ENCODE assay signal across 11 cellular contexts in genomic region chr12:34399631-34400422, GRCh38.
DNase-seq lines count a peak whose midpoint lies in the region; ATAC-seq and FAIRE-seq lines count a peak whose summit lies in the region.
"Had no signal": no experiment of that assay in that cellular context is flagged by ENCODE, and none has a peak within 500 bp of the region (broad histone marks: within the 10 kb centered on the region; RNA-seq: fewer than 3 reads in every experiment).

No MANE protein-coding gene starts in this region.

- H3K4me1 Mint-ChIP-seq in activated naive CD8-positive, alpha-beta T cell treated with anti-CD3 and anti-CD28 coated beads, Interleukin-2, amount 10 ng/mL, durations not matched to agents 7 days and 5 days, result no peaks in the 10 kb centered on the region
- H3K4me1 Mint-ChIP-seq in activated naive CD8-positive, alpha-beta T cell treated with anti-CD3 and anti-CD28 coated beads, Interleukin-2, amount 50 U/mL, for 24 hours, result no peaks in the 10 kb centered on the region
- no peaks in the 10 kb centered on the region for H3K4me1 Mint-ChIP-seq in central memory CD8-positive, alpha-beta T cell
- no peaks in the 10 kb centered on the region for H3K4me1 Mint-ChIP-seq in T-helper 2 cell treated with Interferon-gamma antibody and Interleukin-4, amounts not matched to agents 5 μg/mL and 100 μg/mL, for 36 hours (ENCODE audit: low read depth)
- H3K4me1 Mint-ChIP-seq: mesothelial cell of epicardium had no signal

- peak; percentile 17 for DNase-seq in activated naive CD8-positive, alpha-beta T cell treated with anti-CD3 and anti-CD28 coated beads, Interleukin-2, amount 10 ng/mL, durations not matched to agents 7 days and 5 days
- no peak for DNase-seq in activated naive CD8-positive, alpha-beta T cell treated with anti-CD3 and anti-CD28 coated beads, Interleukin-2, amount 50 U/mL, for 24 hours
- DNase-seq in central memory CD8-positive, alpha-beta T cell (ENCODE audit: low spot score in 2 of 2), result peak; percentile 5 to 7
- DNase-seq in mesenteric fat pad (ENCODE audit: low spot score) (peak; percentile 85), urothelium cell line (ENCODE audit: low spot score) (peak; percentile 2), AG08395 (ENCODE audit: low spot score) (no peak), NCI-H1436 treated with DMSO at 0.1 percent for 48 hours (lab: John Stamatoyannopoulos, UW) (no peak)
- DNase-seq in T-helper 2 cell treated with Interferon-gamma antibody and Interleukin-4, amounts not matched to agents 5 μg/mL and 100 μg/mL, for 36 hours (ENCODE audit: low spot score), result no peak
- DNase-seq: effector memory CD8-positive, alpha-beta T cell; NCI-H69 had no signal

- no peaks in the 10 kb centered on the region for H3K27me3 Mint-ChIP-seq in activated naive CD8-positive, alpha-beta T cell treated with anti-CD3 and anti-CD28 coated beads, Interleukin-2, amount 10 ng/mL, durations not matched to agents 7 days and 5 days
- H3K27me3 Mint-ChIP-seq in activated naive CD8-positive, alpha-beta T cell treated with anti-CD3 and anti-CD28 coated beads, Interleukin-2, amount 50 U/mL, for 24 hours, result no peaks in the 10 kb centered on the region
- no peaks in the 10 kb centered on the region for H3K27me3 Mint-ChIP-seq in central memory CD8-positive, alpha-beta T cell
- H3K27me3 Mint-ChIP-seq in T-helper 2 cell treated with Interferon-gamma antibody and Interleukin-4, amounts not matched to agents 5 μg/mL and 100 μg/mL, for 36 hours (ENCODE audit: low read depth), result no peaks in the 10 kb centered on the region
- H3K27me3 Mint-ChIP-seq: effector memory CD8-positive, alpha-beta T cell had no signal

- peaks cover 5% of the 10 kb centered on the region for H3K9me3 Mint-ChIP-seq in activated naive CD8-positive, alpha-beta T cell treated with anti-CD3 and anti-CD28 coated beads, Interleukin-2, amount 10 ng/mL, durations not matched to agents 7 days and 5 days
- no peaks in the 10 kb centered on the region for H3K9me3 Mint-ChIP-seq in activated naive CD8-positive, alpha-beta T cell treated with anti-CD3 and anti-CD28 coated beads, Interleukin-2, amount 50 U/mL, for 24 hours
- H3K9me3 Mint-ChIP-seq in central memory CD8-positive, alpha-beta T cell, result peaks cover 30% of the 10 kb centered on the region
- H3K9me3 Mint-ChIP-seq in T-helper 2 cell treated with Interferon-gamma antibody and Interleukin-4, amounts not matched to agents 5 μg/mL and 100 μg/mL, for 36 hours, result peaks cover 10% of the 10 kb centered on the region

- H3K27ac Mint-ChIP-seq in activated naive CD8-positive, alpha-beta T cell treated with anti-CD3 and anti-CD28 coated beads, Interleukin-2, amount 10 ng/mL, durations not matched to agents 7 days and 5 days, result no peak overlapping the region
- H3K27ac Mint-ChIP-seq in activated naive CD8-positive, alpha-beta T cell treated with anti-CD3 and anti-CD28 coated beads, Interleukin-2, amount 50 U/mL, for 24 hours, result no peak overlapping the region
- no peak overlapping the region for H3K27ac Mint-ChIP-seq in central memory CD8-positive, alpha-beta T cell (ENCODE audit: low read depth)
- no peak overlapping the region for H3K27ac Mint-ChIP-seq in T-helper 2 cell treated with Interferon-gamma antibody and Interleukin-4, amounts not matched to agents 5 μg/mL and 100 μg/mL, for 36 hours
- H3K27ac Mint-ChIP-seq: effector memory CD8-positive, alpha-beta T cell; mesothelial cell of epicardium had no signal

- H3K36me3 Mint-ChIP-seq in activated naive CD8-positive, alpha-beta T cell treated with anti-CD3 and anti-CD28 coated beads, Interleukin-2, amount 10 ng/mL, durations not matched to agents 7 days and 5 days, result no peaks in the 10 kb centered on the region
- H3K36me3 Mint-ChIP-seq in activated naive CD8-positive, alpha-beta T cell treated with anti-CD3 and anti-CD28 coated beads, Interleukin-2, amount 50 U/mL, for 24 hours (ENCODE audit: low read depth), result peaks cover 2% of the 10 kb centered on the region
- H3K36me3 Mint-ChIP-seq in central memory CD8-positive, alpha-beta T cell (ENCODE audit: insufficient read depth), result no peaks in the 10 kb centered on the region
- no peaks in the 10 kb centered on the region for H3K36me3 Mint-ChIP-seq in T-helper 2 cell treated with Interferon-gamma antibody and Interleukin-4, amounts not matched to agents 5 μg/mL and 100 μg/mL, for 36 hours (ENCODE audit: low read depth)
- H3K36me3 Mint-ChIP-seq: mesothelial cell of epicardium had no signal

- ATAC-seq in activated naive CD8-positive, alpha-beta T cell treated with anti-CD3 and anti-CD28 coated beads, Interleukin-2, amount 10 ng/mL, durations not matched to agents 7 days and 5 days (ENCODE audit: low read depth), result no peak
- no peak for ATAC-seq in activated naive CD8-positive, alpha-beta T cell treated with anti-CD3 and anti-CD28 coated beads, Interleukin-2, amount 50 U/mL, for 24 hours
- ATAC-seq in central memory CD8-positive, alpha-beta T cell (replicated peaks; ENCODE audit: extremely low read depth, poor library complexity, severe bottlenecking), result no peak
- ATAC-seq: effector memory CD8-positive, alpha-beta T cell had no signal

- FAIRE-seq in urothelium cell line (lab: Jason Lieb, UNC), result no peak

- H3K4me3 Mint-ChIP-seq in activated naive CD8-positive, alpha-beta T cell treated with anti-CD3 and anti-CD28 coated beads, Interleukin-2, amount 10 ng/mL, durations not matched to agents 7 days and 5 days, result no peak overlapping the region
- H3K4me3 Mint-ChIP-seq in activated naive CD8-positive, alpha-beta T cell treated with anti-CD3 and anti-CD28 coated beads, Interleukin-2, amount 50 U/mL, for 24 hours, result no peak overlapping the region
- no peak overlapping the region for H3K4me3 Mint-ChIP-seq in central memory CD8-positive, alpha-beta T cell
- H3K4me3 Mint-ChIP-seq in T-helper 2 cell treated with Interferon-gamma antibody and Interleukin-4, amounts not matched to agents 5 μg/mL and 100 μg/mL, for 36 hours, result no peak overlapping the region
- H3K4me3 Mint-ChIP-seq: effector memory CD8-positive, alpha-beta T cell; mesothelial cell of epicardium had no signal

- POLR2A ChIA-PET in activated naive CD8-positive, alpha-beta T cell treated with anti-CD3 and anti-CD28 coated beads, Interleukin-2, amount 10 ng/mL, durations not matched to agents 7 days and 5 days (lab: Charles Lee), result no interaction called here

Comparison
In these comparisons a context has a peak if more than half of its experiments do, and no peak if none do; other contexts are left out.
1. DNase-seq: peak in activated naive CD8-positive, alpha-beta T cell treated with anti-CD3 and anti-CD28 coated beads, Interleukin-2, amount 10 ng/mL, durations not matched to agents 7 days and 5 days (single experiment), central memory CD8-positive, alpha-beta T cell (2 of 2), mesenteric fat pad (single experiment) and urothelium cell line (single experiment); none in activated naive CD8-positive, alpha-beta T cell treated with anti-CD3 and anti-CD28 coated beads, Interleukin-2, amount 50 U/mL, for 24 hours (single experiment), AG08395 (single experiment), T-helper 2 cell treated with Interferon-gamma antibody and Interleukin-4, amounts not matched to agents 5 μg/mL and 100 μg/mL, for 36 hours (single experiment) and NCI-H1436 treated with DMSO at 0.1 percent for 48 hours (single experiment).